In the genomic region with DNA sequence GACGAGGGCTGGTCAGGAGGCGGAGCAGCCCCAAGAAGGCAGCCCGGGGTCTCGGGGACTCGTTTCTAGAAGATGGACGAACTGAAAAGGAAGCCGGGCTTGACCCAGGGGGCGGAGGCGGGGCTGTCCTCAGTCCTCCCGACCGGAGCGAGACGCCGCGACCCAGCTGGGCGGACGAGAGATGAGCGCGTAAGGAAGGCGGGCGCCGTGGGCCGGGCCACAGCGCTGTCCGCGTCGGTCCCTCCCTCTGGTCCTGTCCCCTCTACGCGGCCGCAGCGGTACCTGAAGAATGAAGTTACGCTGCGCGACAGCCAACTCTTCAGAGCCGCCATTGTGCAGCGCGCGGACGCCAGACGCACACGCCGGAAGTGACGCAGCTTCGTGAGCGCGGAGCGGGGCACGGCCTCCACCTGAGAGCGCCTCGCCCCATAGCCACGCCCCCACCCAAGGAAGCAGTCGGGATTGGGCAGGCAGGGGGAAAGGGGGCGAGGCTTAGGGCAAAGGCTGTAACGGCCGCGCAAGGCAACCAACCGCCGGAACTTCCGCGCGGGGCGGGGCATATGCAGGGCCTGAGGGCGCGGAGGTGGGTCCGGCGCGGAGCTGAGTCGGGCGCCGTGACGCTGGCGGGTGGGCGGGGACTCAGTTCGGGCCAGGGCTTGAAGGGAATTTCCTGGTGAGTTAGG, we compare ENCODE assay signal across 1 cellular context.
A peak's percentile ranks its signal among the peaks of the same experiment; 100 is the strongest.
TF ChIP-seq lines count a peak whose summit lies in the region.

Gene DIABLO, minus strand, starts transcription at position 370 of the 683 bp plus-strand sequence. Its CDS starts 38 bp downstream, at position 332.

TF ChIP-seq in HEK293, 187 proteins besides CTCF, POLR2A, EP300 and RAD21 (continued from another document and continues in another):
- TF ChIP-seq, protein P1, sequence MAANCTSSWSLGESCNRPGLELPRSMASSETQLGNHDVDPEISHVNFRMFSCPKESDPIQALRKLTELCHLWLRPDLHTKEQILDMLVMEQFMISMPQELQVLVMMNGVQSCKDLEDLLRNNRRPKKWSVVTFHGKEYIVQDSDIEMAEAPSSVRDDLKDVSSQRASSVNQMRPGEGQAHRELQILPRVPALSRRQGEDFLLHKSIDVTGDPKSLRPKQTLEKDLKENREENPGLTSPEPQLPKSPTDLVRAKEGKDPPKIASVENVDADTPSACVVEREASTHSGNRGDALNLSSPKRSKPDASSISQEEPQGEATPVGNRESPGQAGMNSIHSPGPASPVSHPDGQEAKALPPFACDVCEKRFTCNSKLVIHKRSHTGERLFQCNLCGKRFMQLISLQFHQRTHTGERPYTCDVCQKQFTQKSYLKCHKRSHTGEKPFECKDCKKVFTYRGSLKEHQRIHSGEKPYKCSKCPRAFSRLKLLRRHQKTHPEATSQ (tag by site-specific recombination; IDR thresholded peaks at IDR 0.05): 0 out of 2 replicates have a peak, but pooled peaks have one; percentile 29
- TF ChIP-seq ZNF202 (tag by site-specific recombination; IDR thresholded peaks at IDR 0.05; ENCODE audit: borderline replicate concordance) (no peak), HOXC10 (CRISPR knock-in tag; IDR thresholded peaks at IDR 0.05) (no peak), ZNF530 (tag by site-specific recombination; IDR thresholded peaks at IDR 0.05; ENCODE audit: low read depth) (no peak), ZIC2 (tag by site-specific recombination; IDR thresholded peaks at IDR 0.05) (peak; percentile 29; the same call in 1 of the 2 replicates), ZBTB20 (tag by site-specific recombination; IDR thresholded peaks at IDR 0.05) (no peak), ZSCAN23 (tag by site-specific recombination; IDR thresholded peaks at IDR 0.05) (no peak), GLI2 (tag by site-specific recombination; IDR thresholded peaks at IDR 0.05; ENCODE audit: borderline replicate concordance, low read depth) (no peak), ZNF311 (tag by site-specific recombination; IDR thresholded peaks at IDR 0.05; ENCODE audit: borderline replicate concordance) (no peak), ZNF169 (tag by site-specific recombination; IDR thresholded peaks at IDR 0.05) (no peak), SP3 (tag by site-specific recombination; IDR thresholded peaks at IDR 0.05) (peak; percentile 98), GLI4 (tag by site-specific recombination; IDR thresholded peaks at IDR 0.05) (no peak), ZNF114 (tag by site-specific recombination; IDR thresholded peaks at IDR 0.05) (no peak), WT1 (tag by site-specific recombination; IDR thresholded peaks at IDR 0.05) (peak; percentile 15; the same call in 1 of the 2 replicates), ZNF747 (tag by site-specific recombination; IDR thresholded peaks at IDR 0.05) (no peak), TCF7L2 (IDR thresholded peaks at IDR 0.05; ENCODE audit: borderline replicate concordance, low read depth, low read length) (no peak), ZNF175 (tag by site-specific recombination; IDR thresholded peaks at IDR 0.05) (no peak), ZNF768 (tag by site-specific recombination; IDR thresholded peaks at IDR 0.05) (no peak), ZNF843 (tag by site-specific recombination; IDR thresholded peaks at IDR 0.05) (peak; percentile 77), BCL11A (tag by site-specific recombination; IDR thresholded peaks at IDR 0.05; ENCODE audit: low read depth) (no peak), ZNF544 (tag by site-specific recombination; IDR thresholded peaks at IDR 0.05) (no peak), ZNF302 (tag by site-specific recombination; IDR thresholded peaks at IDR 0.05; ENCODE audit: low read depth) (no peak), ZNF626 (tag by site-specific recombination; IDR thresholded peaks at IDR 0.05) (no peak), ZEB2 (tag by site-specific recombination; IDR thresholded peaks at IDR 0.05) (peak; percentile 72), ZNF677 (tag by site-specific recombination; IDR thresholded peaks at IDR 0.05) (no peak), OVOL3 (tag by site-specific recombination; IDR thresholded peaks at IDR 0.05) (no peak), ZNF692 (tag by site-specific recombination; IDR thresholded peaks at IDR 0.05) (peak; percentile 76; the same call in 1 of the 2 replicates), ZNF707 (tag by site-specific recombination; IDR thresholded peaks at IDR 0.05) (no peak), ZNF571 (tag by site-specific recombination; IDR thresholded peaks at IDR 0.05) (no peak), ZNF660 (tag by site-specific recombination; IDR thresholded peaks at IDR 0.05) (peak; percentile 75), ZNF701 (tag by site-specific recombination; IDR thresholded peaks at IDR 0.05) (no peak), ZNF391 (tag by site-specific recombination; IDR thresholded peaks at IDR 0.05; ENCODE audit: borderline replicate concordance, low read depth) (peak; percentile 87; the same call in 1 of the 2 replicates), ZBTB49 (tag by site-specific recombination; IDR thresholded peaks at IDR 0.05; ENCODE audit: low read depth) (no peak), ZNF221 (tag by site-specific recombination; IDR thresholded peaks at IDR 0.05; ENCODE audit: borderline replicate concordance) (no peak), ZNF658 (tag by site-specific recombination; IDR thresholded peaks at IDR 0.05) (no peak), ZNF670 (tag by site-specific recombination; IDR thresholded peaks at IDR 0.05; ENCODE audit: low read depth) (no peak), GLIS1 (tag by site-specific recombination; IDR thresholded peaks at IDR 0.05) (peak; percentile 29; the same call in 1 of the 2 replicates), YY1 (tag by site-specific recombination; IDR thresholded peaks at IDR 0.05) (peak; percentile 96), ZNF585B (tag by site-specific recombination; IDR thresholded peaks at IDR 0.05) (no peak), ZNF112 (tag by site-specific recombination; IDR thresholded peaks at IDR 0.05) (no peak), KLF9 (tag by site-specific recombination; IDR thresholded peaks at IDR 0.05; ENCODE audit: low read depth) (peak; percentile 88), ZNF629 (tag by site-specific recombination; IDR thresholded peaks at IDR 0.05) (peak; percentile 94), ZNF558 (tag by site-specific recombination; IDR thresholded peaks at IDR 0.05) (no peak), ZFP69B (tag by site-specific recombination; IDR thresholded peaks at IDR 0.05) (peak; percentile 22; the same call in 1 of the 2 replicates), ZSCAN18 (tag by site-specific recombination; IDR thresholded peaks at IDR 0.05) (no peak), ZNF292 (tag by site-specific recombination; IDR thresholded peaks at IDR 0.05; ENCODE audit: borderline replicate concordance, low read depth) (no peak)
- TF ChIP-seq, protein P2, sequence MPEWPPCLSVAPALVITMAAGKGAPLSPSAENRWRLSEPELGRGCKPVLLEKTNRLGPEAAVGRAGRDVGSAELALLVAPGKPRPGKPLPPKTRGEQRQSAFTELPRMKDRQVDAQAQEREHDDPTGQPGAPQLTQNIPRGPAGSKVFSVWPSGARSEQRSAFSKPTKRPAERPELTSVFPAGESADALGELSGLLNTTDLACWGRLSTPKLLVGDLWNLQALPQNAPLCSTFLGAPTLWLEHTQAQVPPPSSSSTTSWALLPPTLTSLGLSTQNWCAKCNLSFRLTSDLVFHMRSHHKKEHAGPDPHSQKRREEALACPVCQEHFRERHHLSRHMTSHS (tag by site-specific recombination; IDR thresholded peaks at IDR 0.05): no peak
- TF ChIP-seq, protein P3, sequence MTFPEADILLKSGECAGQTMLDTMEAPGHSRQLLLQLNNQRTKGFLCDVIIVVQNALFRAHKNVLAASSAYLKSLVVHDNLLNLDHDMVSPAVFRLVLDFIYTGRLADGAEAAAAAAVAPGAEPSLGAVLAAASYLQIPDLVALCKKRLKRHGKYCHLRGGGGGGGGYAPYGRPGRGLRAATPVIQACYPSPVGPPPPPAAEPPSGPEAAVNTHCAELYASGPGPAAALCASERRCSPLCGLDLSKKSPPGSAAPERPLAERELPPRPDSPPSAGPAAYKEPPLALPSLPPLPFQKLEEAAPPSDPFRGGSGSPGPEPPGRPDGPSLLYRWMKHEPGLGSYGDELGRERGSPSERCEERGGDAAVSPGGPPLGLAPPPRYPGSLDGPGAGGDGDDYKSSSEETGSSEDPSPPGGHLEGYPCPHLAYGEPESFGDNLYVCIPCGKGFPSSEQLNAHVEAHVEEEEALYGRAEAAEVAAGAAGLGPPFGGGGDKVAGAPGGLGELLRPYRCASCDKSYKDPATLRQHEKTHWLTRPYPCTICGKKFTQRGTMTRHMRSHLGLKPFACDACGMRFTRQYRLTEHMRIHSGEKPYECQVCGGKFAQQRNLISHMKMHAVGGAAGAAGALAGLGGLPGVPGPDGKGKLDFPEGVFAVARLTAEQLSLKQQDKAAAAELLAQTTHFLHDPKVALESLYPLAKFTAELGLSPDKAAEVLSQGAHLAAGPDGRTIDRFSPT (tag by site-specific recombination; IDR thresholded peaks at IDR 0.05): no peak
- TF ChIP-seq, protein P4, sequence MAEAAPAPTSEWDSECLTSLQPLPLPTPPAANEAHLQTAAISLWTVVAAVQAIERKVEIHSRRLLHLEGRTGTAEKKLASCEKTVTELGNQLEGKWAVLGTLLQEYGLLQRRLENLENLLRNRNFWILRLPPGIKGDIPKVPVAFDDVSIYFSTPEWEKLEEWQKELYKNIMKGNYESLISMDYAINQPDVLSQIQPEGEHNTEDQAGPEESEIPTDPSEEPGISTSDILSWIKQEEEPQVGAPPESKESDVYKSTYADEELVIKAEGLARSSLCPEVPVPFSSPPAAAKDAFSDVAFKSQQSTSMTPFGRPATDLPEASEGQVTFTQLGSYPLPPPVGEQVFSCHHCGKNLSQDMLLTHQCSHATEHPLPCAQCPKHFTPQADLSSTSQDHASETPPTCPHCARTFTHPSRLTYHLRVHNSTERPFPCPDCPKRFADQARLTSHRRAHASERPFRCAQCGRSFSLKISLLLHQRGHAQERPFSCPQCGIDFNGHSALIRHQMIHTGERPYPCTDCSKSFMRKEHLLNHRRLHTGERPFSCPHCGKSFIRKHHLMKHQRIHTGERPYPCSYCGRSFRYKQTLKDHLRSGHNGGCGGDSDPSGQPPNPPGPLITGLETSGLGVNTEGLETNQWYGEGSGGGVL (tag by site-specific recombination; IDR thresholded peaks at IDR 0.05): no peak
- TF ChIP-seq, protein P5, sequence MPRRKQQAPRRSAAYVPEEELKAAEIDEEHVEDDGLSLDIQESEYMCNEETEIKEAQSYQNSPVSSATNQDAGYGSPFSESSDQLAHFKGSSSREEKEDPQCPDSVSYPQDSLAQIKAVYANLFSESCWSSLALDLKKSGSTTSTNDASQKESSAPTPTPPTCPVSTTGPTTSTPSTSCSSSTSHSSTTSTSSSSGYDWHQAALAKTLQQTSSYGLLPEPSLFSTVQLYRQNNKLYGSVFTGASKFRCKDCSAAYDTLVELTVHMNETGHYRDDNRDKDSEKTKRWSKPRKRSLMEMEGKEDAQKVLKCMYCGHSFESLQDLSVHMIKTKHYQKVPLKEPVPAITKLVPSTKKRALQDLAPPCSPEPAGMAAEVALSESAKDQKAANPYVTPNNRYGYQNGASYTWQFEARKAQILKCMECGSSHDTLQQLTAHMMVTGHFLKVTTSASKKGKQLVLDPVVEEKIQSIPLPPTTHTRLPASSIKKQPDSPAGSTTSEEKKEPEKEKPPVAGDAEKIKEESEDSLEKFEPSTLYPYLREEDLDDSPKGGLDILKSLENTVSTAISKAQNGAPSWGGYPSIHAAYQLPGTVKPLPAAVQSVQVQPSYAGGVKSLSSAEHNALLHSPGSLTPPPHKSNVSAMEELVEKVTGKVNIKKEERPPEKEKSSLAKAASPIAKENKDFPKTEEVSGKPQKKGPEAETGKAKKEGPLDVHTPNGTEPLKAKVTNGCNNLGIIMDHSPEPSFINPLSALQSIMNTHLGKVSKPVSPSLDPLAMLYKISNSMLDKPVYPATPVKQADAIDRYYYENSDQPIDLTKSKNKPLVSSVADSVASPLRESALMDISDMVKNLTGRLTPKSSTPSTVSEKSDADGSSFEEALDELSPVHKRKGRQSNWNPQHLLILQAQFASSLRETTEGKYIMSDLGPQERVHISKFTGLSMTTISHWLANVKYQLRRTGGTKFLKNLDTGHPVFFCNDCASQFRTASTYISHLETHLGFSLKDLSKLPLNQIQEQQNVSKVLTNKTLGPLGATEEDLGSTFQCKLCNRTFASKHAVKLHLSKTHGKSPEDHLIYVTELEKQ (tag by site-specific recombination; IDR thresholded peaks at IDR 0.05; ENCODE audit: borderline replicate concordance): no peak
